Comparison of ENCODE assay signal across 2 cellular contexts in the genomic region with DNA sequence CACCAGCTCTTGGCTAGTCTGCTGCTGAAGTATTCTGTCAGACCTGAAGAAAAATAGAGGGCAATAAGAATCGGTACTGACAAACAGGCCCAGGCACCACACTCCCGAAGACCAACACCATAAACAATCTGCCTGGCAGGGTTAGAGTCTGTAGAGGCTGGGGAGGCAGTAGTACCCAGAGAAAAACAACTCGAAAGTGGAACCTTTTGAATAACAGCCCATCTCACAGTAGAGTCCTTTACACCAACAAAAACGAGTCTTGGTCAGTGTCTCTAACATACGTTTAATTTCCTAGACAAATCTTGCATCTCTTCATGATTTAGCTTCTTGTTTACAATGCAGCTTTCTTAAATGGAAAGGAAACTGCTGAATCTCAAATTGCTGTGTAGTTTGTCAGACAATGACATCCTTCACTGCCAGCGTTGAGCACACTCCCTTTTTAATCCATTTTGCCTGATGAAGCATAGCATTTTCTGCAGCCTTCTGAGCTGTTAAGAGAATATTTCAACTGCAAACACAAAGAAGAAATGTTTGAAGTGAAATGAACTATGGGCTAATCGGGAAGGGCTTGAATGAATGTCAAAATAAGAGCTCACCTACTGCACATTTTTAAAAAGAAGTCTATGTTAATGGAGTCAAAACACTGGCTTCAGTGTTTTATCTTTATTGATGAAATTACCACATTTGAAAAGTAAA.
TF ChIP-seq lines count a peak whose summit lies in the region.

No MANE protein-coding gene starts in this region.

TF ChIP-seq in endothelial cell of umbilical vein, 7 proteins besides CTCF, POLR2A, EP300 and RAD21:
- no peak for TF ChIP-seq POLR2AphosphoS5 (IDR thresholded peaks at IDR 0.05; ENCODE audit: insufficient read depth, low read depth, low read length)
- TF ChIP-seq JUN (IDR thresholded peaks at IDR 0.05; ENCODE audit: borderline replicate concordance, insufficient read depth, insufficient read length, low read depth): no peak
- TF ChIP-seq GATA2 (IDR thresholded peaks at IDR 0.05; ENCODE audit: insufficient read depth, insufficient read length, low read depth, low read length): no peak
- no peak for TF ChIP-seq MAX (IDR thresholded peaks at IDR 0.05; ENCODE audit: insufficient read depth, insufficient read length)
- TF ChIP-seq MYC (IDR thresholded peaks at IDR 0.05; ENCODE audit: low read depth, low read length): no peak

TF ChIP-seq in neural cell, 6 proteins besides CTCF, POLR2A, EP300 and RAD21:
- TF ChIP-seq POLR2AphosphoS5 (IDR thresholded peaks at IDR 0.05): peak; percentile 45
- no peak for TF ChIP-seq SMC3 (conservative IDR thresholded peaks at IDR 0.05; ENCODE audit: poor library complexity)
